Comparison of ENCODE assay signal across 8 cellular contexts in genomic region chr18:74597662-74598349, GRCh38. TPM values are rescaled to one million over a fixed set of nuclear protein-coding genes. Genes with fewer than 3 reads are reported as not detected.
A peak's percentile ranks its signal among the peaks of the same experiment; 100 is the strongest.
DNase-seq lines count a peak whose midpoint lies in the region; ATAC-seq, FAIRE-seq and TF ChIP-seq lines count a peak whose summit lies in the region.

TSS of gene ZNF407 (plus strand) at chr18:74597870. CDS start at chr18:74631020, 33,150 bp downstream.

- H3K27me3 Mint-ChIP-seq in astrocyte (ENCODE audit: low read depth, unreplicated experiment): no peaks in the 10 kb centered on the region

- H3K4me1 Mint-ChIP-seq in astrocyte (ENCODE audit: low read depth, unreplicated experiment): peaks cover 11% of the 10 kb centered on the region

- peak within 1 kb of the TSS; percentile 77 for H3K4me3 ChIP-seq in astrocyte (ENCODE audit: insufficient read depth, low read depth, low read length)
- H3K4me3 ChIP-seq in retinal pigment epithelial cell (ENCODE audit: low read length): peak within 1 kb of the TSS; percentile 96

- H3K4me2 ChIP-seq in astrocyte (ENCODE audit: low read length): peak within 1 kb of the TSS; percentile 91

- peaks cover 9% of the 10 kb centered on the region for H3K4me1 ChIP-seq in astrocyte (ENCODE audit: insufficient read depth, low read length)

- peaks cover 69% of the 10 kb centered on the region for H3K79me2 ChIP-seq in astrocyte (ENCODE audit: insufficient read depth, low read length)

- peaks cover 22% of the 10 kb centered on the region for H4K20me1 ChIP-seq in astrocyte (ENCODE audit: insufficient read depth, low read length)

- H3K27ac Mint-ChIP-seq in astrocyte (ENCODE audit: unreplicated experiment): peak within 1 kb of the TSS; percentile 100

- peak within 1 kb of the TSS; percentile 84 for H2AFZ ChIP-seq in astrocyte (ENCODE audit: low read depth, low read length)

- peak within 1 kb of the TSS; percentile 95 for H3K9ac ChIP-seq in astrocyte (ENCODE audit: low read length)

- peak; percentile 13 for FAIRE-seq in astrocyte (lab: Jason Lieb, UNC)

- no peaks in the 10 kb centered on the region for H3K9me3 ChIP-seq in astrocyte (ENCODE audit: insufficient read depth, low read depth, low read length)

- H3K9me3 Mint-ChIP-seq in astrocyte (ENCODE audit: unreplicated experiment): no peaks in the 10 kb centered on the region

- peak within 1 kb of the TSS; percentile 97 for H3K27ac ChIP-seq in astrocyte (ENCODE audit: low read depth, low read length)

- no peaks in the 10 kb centered on the region for H3K36me3 ChIP-seq in astrocyte (ENCODE audit: insufficient read depth, low read length)

- ATAC-seq in GM18511 (IDR thresholded peaks at IDR 0.05; ENCODE audit: unreplicated experiment) (peak; percentile 79), HG03025 (IDR thresholded peaks at IDR 0.05; ENCODE audit: low FRiP score, unreplicated experiment) (peak; percentile 82)

- peak within 1 kb of the TSS; percentile 93 for H3K4me3 Mint-ChIP-seq in astrocyte (ENCODE audit: unreplicated experiment)

- no peak for TF ChIP-seq CTCF in astrocyte (IDR thresholded peaks at IDR 0.05; ENCODE audit: insufficient read depth, low read depth, low read length)
- TF ChIP-seq CTCF in retinal pigment epithelial cell (conservative IDR thresholded peaks at IDR 0.05; ENCODE audit: low read depth, low read length): no peak

- H3K36me3 Mint-ChIP-seq in astrocyte (ENCODE audit: low read depth, unreplicated experiment): peaks cover 2% of the 10 kb centered on the region

- H3K27me3 ChIP-seq in astrocyte (ENCODE audit: insufficient read depth, low read length): no peaks in the 10 kb centered on the region

- DNase-seq in NCI-H2029 treated with DMSO at 0.1 percent for 48 hours (lab: John Stamatoyannopoulos, UW): peak; percentile 16
- DNase-seq in T-helper 22 cell (ENCODE audit: low read depth): peak; percentile 80
- peak; percentile 86 for DNase-seq in astrocyte (ENCODE audit: low read depth)
- peak; percentile 90 to 92 for DNase-seq in hippocampal formation (lab: John Stamatoyannopoulos, UW)
- DNase-seq in retinal pigment epithelial cell (ENCODE audit: low read depth): peak; percentile 67
- no peak for DNase-seq in cortex of kidney (lab: John Stamatoyannopoulos, UW)

RNA-seq across cellular contexts. Expression of gene ZNF407, which starts in this region (rescaled TPM):
- total RNA-seq in astrocyte: 11.7 and 13.8 TPM in 2 replicates
